In genomic region chr19:1592755-1593628, GRCh38 we compare ENCODE assay signal across 8 cellular contexts. TPM values are rescaled to one million over a fixed set of nuclear protein-coding genes. Genes with fewer than 3 reads are reported as not detected.
A peak's percentile ranks its signal among the peaks of the same experiment; 100 is the strongest.
DNase-seq lines count a peak whose midpoint lies in the region; ATAC-seq and TF ChIP-seq lines count a peak whose summit lies in the region.

Gene MBD3 (minus strand): TSS chr19:1592865. CDS start chr19:1592631, 234 bp downstream.

- H3K36me3 ChIP-seq in H7 (replicated peaks; ENCODE audit: control insufficient read depth, insufficient read depth, low read length): peaks cover 11% of the 10 kb centered on the region
- H3K36me3 ChIP-seq in MG63: peaks cover 22% of the 10 kb centered on the region
- peaks cover 22% of the 10 kb centered on the region for H3K36me3 ChIP-seq in neuron (ENCODE audit: insufficient read depth, low read length)

- H3K4me3 ChIP-seq in H7 (ENCODE audit: insufficient read depth, low read depth, low read length): peak within 1 kb of the TSS; percentile 96
- H3K4me3 ChIP-seq in MG63: peak within 1 kb of the TSS; percentile 95
- peak within 1 kb of the TSS; percentile 99 for H3K4me3 ChIP-seq in neuron (ENCODE audit: low read length)

- H2AFZ ChIP-seq in neuron (ENCODE audit: low read depth, low read length): no peak within 1 kb of the TSS

- DNase-seq in EL (peak; percentile 94), H7 (peak; percentile 100), MG63 (peak; percentile 84), SIG-M5 (lab: John Stamatoyannopoulos, UW) (peak; percentile 22), activated gamma-delta T cell treated with Interleukin-2 at 50 U/mL for 16 hours (peak; percentile 87), foreskin keratinocyte (peak; percentile 55 to 69), stromal cell of bone marrow (ENCODE audit: low read depth) (peak; percentile 78)

- H3K27me3 ChIP-seq in H7 (ENCODE audit: control insufficient read depth, insufficient read depth, low read length) (no peaks in the 10 kb centered on the region), MG63 (no peaks in the 10 kb centered on the region), foreskin keratinocyte (no peaks in the 10 kb centered on the region), neuron (ENCODE audit: insufficient read depth, low read length) (no peaks in the 10 kb centered on the region)

- H3K4me1 ChIP-seq in foreskin keratinocyte (peaks cover 4% of the 10 kb centered on the region), neuron (ENCODE audit: insufficient read depth, low read length) (peaks cover 18% of the 10 kb centered on the region)

- peak; percentile 77 for ATAC-seq in foreskin keratinocyte

- no peak for TF ChIP-seq CTCF in foreskin keratinocyte (conservative IDR thresholded peaks at IDR 0.05)

- peak within 1 kb of the TSS; percentile 93 for H3K27ac ChIP-seq in foreskin keratinocyte

- no peaks in the 10 kb centered on the region for H3K9me3 ChIP-seq in MG63
- no peaks in the 10 kb centered on the region for H3K9me3 ChIP-seq in neuron (ENCODE audit: low read length)

RNA-seq across cellular contexts. Expression of gene MBD3, which starts in this region (rescaled TPM):
- 105 and 114 TPM in 2 replicates for total RNA-seq in H7 (2014; rRNA removed; shearing (Covaris generic))
- total RNA-seq in MG63 (2014; rRNA removed; shearing (Covaris generic); ENCODE audit: low replicate concordance): 75.8 and 119 TPM in 2 replicates
- 77.1 and 86.3 TPM in 2 replicates for total RNA-seq in foreskin keratinocyte
- polyA plus RNA-seq in foreskin keratinocyte: 80.5 and 85.0 TPM in 2 replicates

Comparison
In these comparisons a context has a peak if more than half of its experiments do, and no peak if none do; other contexts are left out.
1. Peak in every context shown above with its lines: DNase-seq, ATAC-seq, H3K4me3 ChIP-seq and H3K27ac ChIP-seq.
2. DNase-seq: peak in every context shown above with its lines; median percentile 100 in H7; 94 in EL; 87 in activated gamma-delta T cell treated with Interleukin-2 at 50 U/mL for 16 hours; 84 in MG63; 78 in stromal cell of bone marrow; 62 in foreskin keratinocyte; 22 in SIG-M5.